ENCODE assay signal across 1 cellular context in genomic region chr12:95480230-95480629, GRCh38.
TF ChIP-seq lines count a peak whose summit lies in the region.

No MANE protein-coding gene starts in this region.

TF ChIP-seq in SK-N-SH, 30 proteins besides CTCF, POLR2A, EP300 and RAD21 (continued from another document):
- TF ChIP-seq REST (IDR thresholded peaks at IDR 0.05; ENCODE audit: low read depth, low read length), result no peak
- no peak for TF ChIP-seq FOXM1 (IDR thresholded peaks at IDR 0.05; ENCODE audit: low read depth)
- TF ChIP-seq NFIC (IDR thresholded peaks at IDR 0.05; ENCODE audit: borderline replicate concordance), result no peak
- no peak for TF ChIP-seq EZH2phosphoT487 (IDR thresholded peaks at IDR 0.05; ENCODE audit: borderline replicate concordance, low read depth)
- TF ChIP-seq JUND (IDR thresholded peaks at IDR 0.05), result no peak
- no peak for TF ChIP-seq POLR2AphosphoS5 (IDR thresholded peaks at IDR 0.05; ENCODE audit: low read depth, low read length)
- TF ChIP-seq RCOR1 (IDR thresholded peaks at IDR 0.05; ENCODE audit: low read length), result no peak
- TF ChIP-seq RXRA (IDR thresholded peaks at IDR 0.05; ENCODE audit: borderline replicate concordance, low read depth), result no peak
- no peak for TF ChIP-seq TEAD4 (IDR thresholded peaks at IDR 0.05; ENCODE audit: borderline replicate concordance, insufficient read depth)
- no peak for TF ChIP-seq USF1 (IDR thresholded peaks at IDR 0.05; ENCODE audit: borderline replicate concordance, low read depth)
- no peak for TF ChIP-seq GABPA (IDR thresholded peaks at IDR 0.05; ENCODE audit: low read depth)
- TF ChIP-seq TAF1 (IDR thresholded peaks at IDR 0.05; ENCODE audit: borderline replicate concordance, low read depth, low read length), result no peak
- TF ChIP-seq YY1 (IDR thresholded peaks at IDR 0.05; ENCODE audit: low read depth), result no peak
